34 cellular contexts compared by ENCODE assay signal in the genomic region with DNA sequence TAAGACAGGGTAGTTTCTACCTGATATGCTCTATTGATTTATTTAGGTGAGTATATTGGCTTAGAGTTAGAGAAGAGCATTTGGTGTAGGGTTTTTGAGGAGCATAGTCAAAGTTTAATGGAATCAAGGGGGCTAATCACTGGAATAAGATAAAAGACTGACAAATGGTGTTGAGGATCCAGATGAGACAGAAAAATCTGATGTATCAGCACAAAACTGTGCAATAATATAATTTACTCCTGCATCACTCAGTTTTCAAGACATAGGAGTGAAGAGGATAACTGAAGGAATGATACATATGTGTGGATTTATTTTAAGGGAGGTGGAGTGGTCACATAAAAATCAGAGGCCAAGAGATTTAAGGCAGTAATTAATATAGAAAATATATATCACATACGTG.
"Had no signal": no experiment of that assay in that cellular context is flagged by ENCODE, and none has a peak within 500 bp of the region (broad histone marks: within the 10 kb centered on the region; RNA-seq: fewer than 3 reads in every experiment).

No MANE protein-coding gene starts in this region.

- DNase-seq: activated B cell treated with CpG ODN at 0.5 μM for 24 hours; activated CD4-positive, alpha-beta memory T cell treated with anti-CD3 and anti-CD28 coated beads for 36 hours; activated CD4-positive, alpha-beta T cell treated with anti-CD3 and anti-CD28 coated beads, Interleukin-2, amount 10 ng/mL, durations not matched to agents 24 days and 14 days; activated CD8-positive, alpha-beta memory T cell treated with anti-CD3 and anti-CD28 coated beads, Interleukin-2, amount 10 ng/mL, durations not matched to agents 7 days and 5 days; activated CD8-positive, alpha-beta memory T cell treated with anti-CD3 and anti-CD28 coated beads, Interleukin-2, amount 50 U/mL, for 4 hours; activated CD8-positive, alpha-beta T cell treated with anti-CD3 and anti-CD28 coated beads, Interleukin-2, amount 10 ng/mL, durations not matched to agents 7 days and 5 days; activated effector memory CD4-positive, alpha-beta T cell treated with anti-CD3 and anti-CD28 coated beads, Interleukin-2, amount 50 U/mL, for 16 hours; activated naive CD4-positive, alpha-beta T cell treated with anti-CD3 and anti-CD28 coated beads for 36 hours; activated naive CD8-positive, alpha-beta T cell treated with anti-CD3 and anti-CD28 coated beads for 36 hours; activated naive CD8-positive, alpha-beta T cell treated with anti-CD3 and anti-CD28 coated beads, Interleukin-2, amount 50 U/mL, for 24 hours; activated T-cell treated with anti-CD3 and anti-CD28 coated beads, Interleukin-2, amount 50 U/mL, for 1 hour; activated T-cell treated with anti-CD3 and anti-CD28 coated beads, Interleukin-2, amount 50 U/mL, for 48 hours; adrenal gland; amygdala; aorta; body of pancreas; caudate nucleus; cortex of kidney; effector memory CD4-positive, alpha-beta T cell; endodermal cell; foreskin fibroblast; glutamatergic neuron; heart left ventricle; T-helper 17 cell; T1000; WERI-Rb-1 had no signal

- H3K4me3 Mint-ChIP-seq: activated B cell treated with CpG ODN at 0.5 μM for 24 hours; activated CD4-positive, alpha-beta memory T cell treated with anti-CD3 and anti-CD28 coated beads for 36 hours; activated CD4-positive, alpha-beta T cell treated with anti-CD3 and anti-CD28 coated beads, Interleukin-2, amount 10 ng/mL, durations not matched to agents 24 days and 14 days; activated CD8-positive, alpha-beta memory T cell treated with anti-CD3 and anti-CD28 coated beads, Interleukin-2, amount 10 ng/mL, durations not matched to agents 7 days and 5 days; activated CD8-positive, alpha-beta T cell treated with anti-CD3 and anti-CD28 coated beads, Interleukin-2, amount 10 ng/mL, durations not matched to agents 7 days and 5 days; activated naive CD4-positive, alpha-beta T cell treated with anti-CD3 and anti-CD28 coated beads for 36 hours; activated naive CD4-positive, alpha-beta T cell treated with anti-CD3 and anti-CD28 coated beads, Interleukin-2, amount 50 U/mL, for 24 hours; activated naive CD8-positive, alpha-beta T cell treated with anti-CD3 and anti-CD28 coated beads for 36 hours; activated naive CD8-positive, alpha-beta T cell treated with anti-CD3 and anti-CD28 coated beads, Interleukin-2, amount 50 U/mL, for 24 hours; activated T-helper 1 cell treated with anti-CD3 and anti-CD28 coated beads, Interleukin-12 subunit alpha, Interleukin-12 subunit beta, Interleukin-2, Interleukin-4 antibody, amounts not matched to agents 30 ng/mL and 10 ng/mL and 1 ng/mL, durations not matched to agents 14 hours and 24 hours and 36 hours; endodermal cell; T-helper 17 cell; T-helper 2 cell treated with Interferon-gamma antibody and Interleukin-4, amounts not matched to agents 5 μg/mL and 100 μg/mL, for 36 hours had no signal

- H3K27me3 ChIP-seq: body of pancreas had no signal

- FAIRE-seq: colon, frontal cortex had no signal

- H3K4me3 ChIP-seq: adrenal gland, body of pancreas, heart left ventricle had no signal

- H3K27ac ChIP-seq: adrenal gland, body of pancreas, heart left ventricle, WERI-Rb-1 had no signal

- H3K4me1 Mint-ChIP-seq: activated B cell treated with CpG ODN at 0.5 μM for 24 hours; activated CD4-positive, alpha-beta T cell treated with anti-CD3 and anti-CD28 coated beads, Interleukin-2, amount 10 ng/mL, durations not matched to agents 24 days and 14 days; activated CD8-positive, alpha-beta memory T cell treated with anti-CD3 and anti-CD28 coated beads, Interleukin-2, amount 10 ng/mL, durations not matched to agents 7 days and 5 days; activated naive CD4-positive, alpha-beta T cell treated with anti-CD3 and anti-CD28 coated beads, Interleukin-2, amount 50 U/mL, for 24 hours; activated naive CD8-positive, alpha-beta T cell treated with anti-CD3 and anti-CD28 coated beads for 36 hours; activated naive CD8-positive, alpha-beta T cell treated with anti-CD3 and anti-CD28 coated beads, Interleukin-2, amount 50 U/mL, for 24 hours; endodermal cell; T-helper 17 cell had no signal

- H3K4me1 ChIP-seq: body of pancreas, heart left ventricle had no signal

- H3K36me3 Mint-ChIP-seq: activated CD4-positive, alpha-beta memory T cell treated with anti-CD3 and anti-CD28 coated beads for 36 hours; activated CD8-positive, alpha-beta memory T cell treated with anti-CD3 and anti-CD28 coated beads, Interleukin-2, amount 10 ng/mL, durations not matched to agents 7 days and 5 days; activated naive CD4-positive, alpha-beta T cell treated with anti-CD3 and anti-CD28 coated beads, Interleukin-2, amount 50 U/mL, for 24 hours; activated naive CD8-positive, alpha-beta T cell treated with anti-CD3 and anti-CD28 coated beads for 36 hours had no signal

- H3K27me3 Mint-ChIP-seq: activated CD4-positive, alpha-beta T cell treated with anti-CD3 and anti-CD28 coated beads, Interleukin-2, amount 10 ng/mL, durations not matched to agents 24 days and 14 days; activated CD8-positive, alpha-beta memory T cell treated with anti-CD3 and anti-CD28 coated beads, Interleukin-2, amount 10 ng/mL, durations not matched to agents 7 days and 5 days had no signal

- H3K27ac Mint-ChIP-seq: activated B cell treated with CpG ODN at 0.5 μM for 24 hours; activated CD4-positive, alpha-beta memory T cell treated with anti-CD3 and anti-CD28 coated beads for 36 hours; activated CD4-positive, alpha-beta T cell treated with anti-CD3 and anti-CD28 coated beads, Interleukin-2, amount 10 ng/mL, durations not matched to agents 24 days and 14 days; activated CD8-positive, alpha-beta memory T cell treated with anti-CD3 and anti-CD28 coated beads, Interleukin-2, amount 10 ng/mL, durations not matched to agents 7 days and 5 days; activated CD8-positive, alpha-beta T cell treated with anti-CD3 and anti-CD28 coated beads, Interleukin-2, amount 10 ng/mL, durations not matched to agents 7 days and 5 days; activated naive CD4-positive, alpha-beta T cell treated with anti-CD3 and anti-CD28 coated beads for 36 hours; activated naive CD4-positive, alpha-beta T cell treated with anti-CD3 and anti-CD28 coated beads, Interleukin-2, amount 50 U/mL, for 24 hours; activated naive CD8-positive, alpha-beta T cell treated with anti-CD3 and anti-CD28 coated beads for 36 hours; activated naive CD8-positive, alpha-beta T cell treated with anti-CD3 and anti-CD28 coated beads, Interleukin-2, amount 50 U/mL, for 24 hours; activated T-helper 1 cell treated with anti-CD3 and anti-CD28 coated beads, Interleukin-12 subunit alpha, Interleukin-12 subunit beta, Interleukin-2, Interleukin-4 antibody, amounts not matched to agents 30 ng/mL and 10 ng/mL and 1 ng/mL, durations not matched to agents 14 hours and 24 hours and 36 hours; activated T-helper 2 cell treated with anti-CD3 and anti-CD28 coated beads, Interferon-gamma antibody, Interleukin-2, Interleukin-4, amounts not matched to agents 10 μg/mL and 5 μg/mL and 100 μg/mL, durations not matched to agents 14 hours and 24 hours and 36 hours; endodermal cell; T-helper 17 cell; T-helper 2 cell treated with Interferon-gamma antibody and Interleukin-4, amounts not matched to agents 5 μg/mL and 100 μg/mL, for 36 hours had no signal

- H3K36me3 ChIP-seq: adrenal gland, heart left ventricle, WERI-Rb-1 had no signal

- ATAC-seq: activated CD4-positive, CD25-positive, alpha-beta regulatory T cell treated with anti-CD3 and anti-CD28 coated beads, Interleukin-2, amount 50 U/mL, for 24 hours; activated CD8-positive, alpha-beta memory T cell treated with anti-CD3 and anti-CD28 coated beads, Interleukin-2, amount 10 ng/mL, durations not matched to agents 7 days and 5 days; activated CD8-positive, alpha-beta T cell treated with anti-CD3 and anti-CD28 coated beads, Interleukin-2, amount 10 ng/mL, durations not matched to agents 7 days and 5 days; activated naive CD8-positive, alpha-beta T cell treated with anti-CD3 and anti-CD28 coated beads, Interleukin-2, amount 50 U/mL, for 24 hours; body of pancreas; esophagus mucosa; heart left ventricle; T-helper 17 cell had no signal

- H3K9me3 ChIP-seq: adrenal gland, body of pancreas, heart left ventricle had no signal

- H3K9me3 Mint-ChIP-seq: activated B cell treated with CpG ODN at 0.5 μM for 24 hours; activated CD4-positive, alpha-beta memory T cell treated with anti-CD3 and anti-CD28 coated beads for 36 hours; activated CD4-positive, alpha-beta T cell treated with anti-CD3 and anti-CD28 coated beads, Interleukin-2, amount 10 ng/mL, durations not matched to agents 24 days and 14 days; activated naive CD4-positive, alpha-beta T cell treated with anti-CD3 and anti-CD28 coated beads for 36 hours; activated naive CD4-positive, alpha-beta T cell treated with anti-CD3 and anti-CD28 coated beads, Interleukin-2, amount 50 U/mL, for 24 hours; activated naive CD8-positive, alpha-beta T cell treated with anti-CD3 and anti-CD28 coated beads for 36 hours; activated naive CD8-positive, alpha-beta T cell treated with anti-CD3 and anti-CD28 coated beads, Interleukin-2, amount 50 U/mL, for 24 hours; activated T-helper 1 cell treated with anti-CD3 and anti-CD28 coated beads, Interleukin-12 subunit alpha, Interleukin-12 subunit beta, Interleukin-2, Interleukin-4 antibody, amounts not matched to agents 30 ng/mL and 10 ng/mL and 1 ng/mL, durations not matched to agents 14 hours and 24 hours and 36 hours; activated T-helper 2 cell treated with anti-CD3 and anti-CD28 coated beads, Interferon-gamma antibody, Interleukin-2, Interleukin-4, amounts not matched to agents 10 μg/mL and 5 μg/mL and 100 μg/mL, durations not matched to agents 14 hours and 24 hours and 36 hours; endodermal cell; T-helper 2 cell treated with Interferon-gamma antibody and Interleukin-4, amounts not matched to agents 5 μg/mL and 100 μg/mL, for 36 hours had no signal
